In the genomic region with DNA sequence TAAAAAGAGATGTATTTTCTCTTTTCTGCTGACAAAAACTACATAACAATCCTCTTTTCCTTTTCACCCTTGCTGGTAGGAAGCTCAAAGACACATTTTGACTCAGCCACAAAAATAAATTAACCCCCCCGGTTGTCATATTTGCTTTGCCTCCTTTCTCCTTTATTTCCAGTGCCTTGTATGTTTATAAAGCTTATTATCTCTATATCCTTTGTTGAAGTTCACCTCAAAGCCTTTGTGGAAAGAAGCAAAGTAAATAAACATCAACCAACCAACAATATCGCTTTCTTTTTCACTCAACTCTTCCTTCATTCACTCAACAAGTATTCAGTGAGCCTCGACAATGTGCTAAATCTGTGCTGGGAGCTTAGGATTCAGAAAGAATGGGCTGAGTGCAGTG, we compare ENCODE assay signal across 39 cellular contexts.
"Had no signal": no experiment of that assay in that cellular context is flagged by ENCODE, and none has a peak within 500 bp of the region (broad histone marks: within the 10 kb centered on the region; RNA-seq: fewer than 3 reads in every experiment).

No MANE protein-coding gene starts in this region.

- H3K27ac ChIP-seq: ascending aorta, cardiac muscle cell, VCaP had no signal

- H3K27ac Mint-ChIP-seq: activated B cell treated with CpG ODN at 0.5 μM for 24 hours; activated CD4-positive, alpha-beta memory T cell treated with anti-CD3 and anti-CD28 coated beads for 36 hours; activated CD4-positive, alpha-beta T cell treated with anti-CD3 and anti-CD28 coated beads, Interleukin-2, amount 10 ng/mL, durations not matched to agents 24 days and 14 days; activated CD8-positive, alpha-beta T cell treated with anti-CD3 and anti-CD28 coated beads for 36 hours; activated naive CD4-positive, alpha-beta T cell treated with anti-CD3 and anti-CD28 coated beads, Interleukin-2, amount 10 ng/mL, durations not matched to agents 7 days and 5 days; activated naive CD4-positive, alpha-beta T cell treated with anti-CD3 and anti-CD28 coated beads, Interleukin-2, amount 50 U/mL, for 24 hours; activated naive CD8-positive, alpha-beta T cell; activated naive CD8-positive, alpha-beta T cell treated with anti-CD3 and anti-CD28 coated beads, Interleukin-2, amount 10 ng/mL, durations not matched to agents 7 days and 5 days; activated naive CD8-positive, alpha-beta T cell treated with anti-CD3 and anti-CD28 coated beads, Interleukin-2, amount 50 U/mL, for 24 hours; activated T-cell treated with anti-CD3 and anti-CD28 coated beads, Interleukin-2, amount 50 U/mL, for 72 hours; activated T-helper 1 cell treated with anti-CD3 and anti-CD28 coated beads, Interleukin-12 subunit alpha, Interleukin-12 subunit beta, Interleukin-2, Interleukin-4 antibody, amounts not matched to agents 30 ng/mL and 10 ng/mL and 1 ng/mL, durations not matched to agents 14 hours and 24 hours and 36 hours; activated T-helper 2 cell treated with anti-CD3 and anti-CD28 coated beads, Interferon-gamma antibody, Interleukin-2, Interleukin-4, amounts not matched to agents 10 μg/mL and 5 μg/mL and 100 μg/mL, durations not matched to agents 14 hours and 24 hours and 36 hours; brain; T-helper 1 cell treated with Interleukin-12 subunit alpha and Interleukin-12 subunit beta and Interleukin-4 antibody, amounts not matched to agents 30 μg/mL and 1 μg/mL, for 36 hours; T-helper 2 cell treated with Interferon-gamma antibody and Interleukin-4, amounts not matched to agents 5 μg/mL and 100 μg/mL, for 36 hours had no signal

- H3K4me3 Mint-ChIP-seq: activated B cell treated with CpG ODN at 0.5 μM for 24 hours; activated CD4-positive, alpha-beta memory T cell treated with anti-CD3 and anti-CD28 coated beads for 36 hours; activated CD4-positive, alpha-beta T cell treated with anti-CD3 and anti-CD28 coated beads, Interleukin-2, amount 10 ng/mL, durations not matched to agents 24 days and 14 days; activated CD8-positive, alpha-beta T cell treated with anti-CD3 and anti-CD28 coated beads for 36 hours; activated naive CD4-positive, alpha-beta T cell treated with anti-CD3 and anti-CD28 coated beads, Interleukin-2, amount 10 ng/mL, durations not matched to agents 7 days and 5 days; activated naive CD4-positive, alpha-beta T cell treated with anti-CD3 and anti-CD28 coated beads, Interleukin-2, amount 50 U/mL, for 24 hours; activated naive CD8-positive, alpha-beta T cell; activated naive CD8-positive, alpha-beta T cell treated with anti-CD3 and anti-CD28 coated beads, Interleukin-2, amount 10 ng/mL, durations not matched to agents 7 days and 5 days; activated naive CD8-positive, alpha-beta T cell treated with anti-CD3 and anti-CD28 coated beads, Interleukin-2, amount 50 U/mL, for 24 hours; activated T-cell treated with anti-CD3 and anti-CD28 coated beads, Interleukin-2, amount 50 U/mL, for 4 hours; activated T-cell treated with anti-CD3 and anti-CD28 coated beads, Interleukin-2, amount 50 U/mL, for 72 hours; activated T-helper 1 cell treated with anti-CD3 and anti-CD28 coated beads, Interleukin-12 subunit alpha, Interleukin-12 subunit beta, Interleukin-2, Interleukin-4 antibody, amounts not matched to agents 30 ng/mL and 10 ng/mL and 1 ng/mL, durations not matched to agents 14 hours and 24 hours and 36 hours; brain; central memory CD8-positive, alpha-beta T cell; T-helper 1 cell treated with Interleukin-12 subunit alpha and Interleukin-12 subunit beta and Interleukin-4 antibody, amounts not matched to agents 30 μg/mL and 1 μg/mL, for 36 hours; T-helper 2 cell treated with Interferon-gamma antibody and Interleukin-4, amounts not matched to agents 5 μg/mL and 100 μg/mL, for 36 hours had no signal

- FAIRE-seq: bronchial epithelial cell, TTC549 had no signal

- H3K4me3 ChIP-seq: ascending aorta, cardiac muscle cell had no signal

- H3K27me3 ChIP-seq: ascending aorta, cardiac muscle cell had no signal

- H3K36me3 ChIP-seq: ascending aorta, cardiac muscle cell had no signal

- H3K27me3 Mint-ChIP-seq: activated CD4-positive, alpha-beta memory T cell treated with anti-CD3 and anti-CD28 coated beads for 36 hours; activated naive CD4-positive, alpha-beta T cell treated with anti-CD3 and anti-CD28 coated beads, Interleukin-2, amount 50 U/mL, for 24 hours; activated naive CD8-positive, alpha-beta T cell; activated naive CD8-positive, alpha-beta T cell treated with anti-CD3 and anti-CD28 coated beads, Interleukin-2, amount 10 ng/mL, durations not matched to agents 7 days and 5 days; brain; central memory CD8-positive, alpha-beta T cell had no signal

- H3K36me3 Mint-ChIP-seq: activated CD4-positive, alpha-beta memory T cell treated with anti-CD3 and anti-CD28 coated beads for 36 hours; activated naive CD4-positive, alpha-beta T cell treated with anti-CD3 and anti-CD28 coated beads, Interleukin-2, amount 10 ng/mL, durations not matched to agents 7 days and 5 days; activated naive CD4-positive, alpha-beta T cell treated with anti-CD3 and anti-CD28 coated beads, Interleukin-2, amount 50 U/mL, for 24 hours; activated naive CD8-positive, alpha-beta T cell; brain had no signal

- H3K4me1 ChIP-seq: ascending aorta had no signal

- H3K9me3 ChIP-seq: ascending aorta had no signal

- H3K9me3 Mint-ChIP-seq: activated B cell treated with CpG ODN at 0.5 μM for 24 hours; activated CD4-positive, alpha-beta memory T cell treated with anti-CD3 and anti-CD28 coated beads for 36 hours; activated CD8-positive, alpha-beta T cell treated with anti-CD3 and anti-CD28 coated beads for 36 hours; activated naive CD4-positive, alpha-beta T cell treated with anti-CD3 and anti-CD28 coated beads, Interleukin-2, amount 10 ng/mL, durations not matched to agents 7 days and 5 days; activated naive CD4-positive, alpha-beta T cell treated with anti-CD3 and anti-CD28 coated beads, Interleukin-2, amount 50 U/mL, for 24 hours; activated naive CD8-positive, alpha-beta T cell treated with anti-CD3 and anti-CD28 coated beads, Interleukin-2, amount 10 ng/mL, durations not matched to agents 7 days and 5 days; activated naive CD8-positive, alpha-beta T cell treated with anti-CD3 and anti-CD28 coated beads, Interleukin-2, amount 50 U/mL, for 24 hours; activated T-cell treated with anti-CD3 and anti-CD28 coated beads, Interleukin-2, amount 50 U/mL, for 4 hours; activated T-cell treated with anti-CD3 and anti-CD28 coated beads, Interleukin-2, amount 50 U/mL, for 72 hours; activated T-helper 1 cell treated with anti-CD3 and anti-CD28 coated beads, Interleukin-12 subunit alpha, Interleukin-12 subunit beta, Interleukin-2, Interleukin-4 antibody, amounts not matched to agents 30 ng/mL and 10 ng/mL and 1 ng/mL, durations not matched to agents 14 hours and 24 hours and 36 hours; activated T-helper 2 cell treated with anti-CD3 and anti-CD28 coated beads, Interferon-gamma antibody, Interleukin-2, Interleukin-4, amounts not matched to agents 10 μg/mL and 5 μg/mL and 100 μg/mL, durations not matched to agents 14 hours and 24 hours and 36 hours; central memory CD8-positive, alpha-beta T cell; T-helper 1 cell treated with Interleukin-12 subunit alpha and Interleukin-12 subunit beta and Interleukin-4 antibody, amounts not matched to agents 30 μg/mL and 1 μg/mL, for 36 hours; T-helper 2 cell treated with Interferon-gamma antibody and Interleukin-4, amounts not matched to agents 5 μg/mL and 100 μg/mL, for 36 hours had no signal

- ATAC-seq: activated CD8-positive, alpha-beta T cell treated with anti-CD3 and anti-CD28 coated beads for 36 hours; activated naive CD8-positive, alpha-beta T cell treated with anti-CD3 and anti-CD28 coated beads, Interleukin-2, amount 50 U/mL, for 24 hours; activated T-cell treated with anti-CD3 and anti-CD28 coated beads, Interleukin-2, amount 50 U/mL, for 4 hours; activated T-cell treated with anti-CD3 and anti-CD28 coated beads, Interleukin-2, amount 50 U/mL, for 72 hours had no signal

- DNase-seq: activated B cell treated with CpG ODN at 0.5 μM for 24 hours; activated CD4-positive, alpha-beta memory T cell treated with anti-CD3 and anti-CD28 coated beads for 36 hours; activated CD4-positive, alpha-beta T cell treated with anti-CD3 and anti-CD28 coated beads for 4 hours; activated CD4-positive, alpha-beta T cell treated with anti-CD3 and anti-CD28 coated beads, Interleukin-2, amount 10 ng/mL, durations not matched to agents 24 days and 14 days; activated CD4-positive, alpha-beta T cell treated with anti-CD3 and anti-CD28 coated beads, Interleukin-2, amount 50 U/mL, for 1 hour; activated CD4-positive, alpha-beta T cell treated with anti-CD3 and anti-CD28 coated beads, Interleukin-2, amount 50 U/mL, for 4 hours; activated CD4-positive, CD25-positive, alpha-beta regulatory T cell treated with anti-CD3 and anti-CD28 coated beads, Interleukin-2, amount 50 U/mL, for 72 hours; activated CD8-positive, alpha-beta memory T cell treated with anti-CD3 and anti-CD28 coated beads, Interleukin-2, amount 50 U/mL, for 4 hours; activated CD8-positive, alpha-beta T cell treated with anti-CD3 and anti-CD28 coated beads for 36 hours; activated effector memory CD4-positive, alpha-beta T cell treated with Interleukin-2 at 50 U/mL for 16 hours; activated gamma-delta T cell; activated naive CD4-positive, alpha-beta T cell treated with anti-CD3 and anti-CD28 coated beads, Interleukin-2, amount 10 ng/mL, durations not matched to agents 7 days and 5 days; activated naive CD4-positive, alpha-beta T cell treated with Interleukin-2 at 50 U/mL for 16 hours; activated naive CD8-positive, alpha-beta T cell treated with anti-CD3 and anti-CD28 coated beads, Interleukin-2, amount 10 ng/mL, durations not matched to agents 7 days and 5 days; activated naive CD8-positive, alpha-beta T cell treated with anti-CD3 and anti-CD28 coated beads, Interleukin-2, amount 50 U/mL, for 24 hours; activated T-cell treated with anti-CD3 and anti-CD28 coated beads for 4 hours; activated T-cell treated with anti-CD3 and anti-CD28 coated beads, Interleukin-2, amount 50 U/mL, for 1 hour; activated T-cell treated with anti-CD3 and anti-CD28 coated beads, Interleukin-2, amount 50 U/mL, for 4 hours; activated T-cell treated with anti-CD3 and anti-CD28 coated beads, Interleukin-2, amount 50 U/mL, for 72 hours; amygdala; anterior cingulate cortex; caudate nucleus; cerebellar nuclear complex; T-helper 1 cell; T-helper 2 cell; T-helper 9 cell had no signal
